Comparison of ENCODE assay signal across 1 cellular context in the genomic region with DNA sequence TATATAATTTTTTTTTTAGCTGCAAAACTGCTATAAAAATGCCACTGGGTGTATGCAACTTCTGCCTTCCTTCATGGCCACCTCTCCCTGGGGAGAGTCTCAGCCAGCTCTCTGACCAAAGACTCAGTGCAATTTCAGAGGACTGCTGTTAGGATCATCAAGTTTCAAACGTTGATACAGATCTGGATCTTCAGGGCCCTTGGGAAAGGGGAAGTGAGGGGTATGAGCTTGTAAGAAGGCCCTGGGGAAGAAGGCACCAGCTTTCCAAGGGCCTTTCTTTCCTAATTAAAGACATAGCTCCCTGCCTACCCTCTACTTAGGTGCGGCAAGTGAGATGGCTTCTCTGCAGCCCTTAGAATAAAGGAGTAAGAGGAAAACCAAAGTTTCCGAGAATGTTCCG.
TF ChIP-seq lines count a peak whose summit lies in the region.

No MANE protein-coding gene starts in this region.

TF ChIP-seq in GM23338, 12 proteins besides CTCF, POLR2A, EP300 and RAD21 (continued from another document):
- TF ChIP-seq, protein P1, sequence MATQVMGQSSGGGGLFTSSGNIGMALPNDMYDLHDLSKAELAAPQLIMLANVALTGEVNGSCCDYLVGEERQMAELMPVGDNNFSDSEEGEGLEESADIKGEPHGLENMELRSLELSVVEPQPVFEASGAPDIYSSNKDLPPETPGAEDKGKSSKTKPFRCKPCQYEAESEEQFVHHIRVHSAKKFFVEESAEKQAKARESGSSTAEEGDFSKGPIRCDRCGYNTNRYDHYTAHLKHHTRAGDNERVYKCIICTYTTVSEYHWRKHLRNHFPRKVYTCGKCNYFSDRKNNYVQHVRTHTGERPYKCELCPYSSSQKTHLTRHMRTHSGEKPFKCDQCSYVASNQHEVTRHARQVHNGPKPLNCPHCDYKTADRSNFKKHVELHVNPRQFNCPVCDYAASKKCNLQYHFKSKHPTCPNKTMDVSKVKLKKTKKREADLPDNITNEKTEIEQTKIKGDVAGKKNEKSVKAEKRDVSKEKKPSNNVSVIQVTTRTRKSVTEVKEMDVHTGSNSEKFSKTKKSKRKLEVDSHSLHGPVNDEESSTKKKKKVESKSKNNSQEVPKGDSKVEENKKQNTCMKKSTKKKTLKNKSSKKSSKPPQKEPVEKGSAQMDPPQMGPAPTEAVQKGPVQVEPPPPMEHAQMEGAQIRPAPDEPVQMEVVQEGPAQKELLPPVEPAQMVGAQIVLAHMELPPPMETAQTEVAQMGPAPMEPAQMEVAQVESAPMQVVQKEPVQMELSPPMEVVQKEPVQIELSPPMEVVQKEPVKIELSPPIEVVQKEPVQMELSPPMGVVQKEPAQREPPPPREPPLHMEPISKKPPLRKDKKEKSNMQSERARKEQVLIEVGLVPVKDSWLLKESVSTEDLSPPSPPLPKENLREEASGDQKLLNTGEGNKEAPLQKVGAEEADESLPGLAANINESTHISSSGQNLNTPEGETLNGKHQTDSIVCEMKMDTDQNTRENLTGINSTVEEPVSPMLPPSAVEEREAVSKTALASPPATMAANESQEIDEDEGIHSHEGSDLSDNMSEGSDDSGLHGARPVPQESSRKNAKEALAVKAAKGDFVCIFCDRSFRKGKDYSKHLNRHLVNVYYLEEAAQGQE (IDR thresholded peaks at IDR 0.05; ENCODE audit: unreplicated experiment): no peak
- no peak for TF ChIP-seq JUNB (IDR thresholded peaks at IDR 0.05; ENCODE audit: unreplicated experiment)
